ENCODE assay signal across 16 cellular contexts in the genomic region with DNA sequence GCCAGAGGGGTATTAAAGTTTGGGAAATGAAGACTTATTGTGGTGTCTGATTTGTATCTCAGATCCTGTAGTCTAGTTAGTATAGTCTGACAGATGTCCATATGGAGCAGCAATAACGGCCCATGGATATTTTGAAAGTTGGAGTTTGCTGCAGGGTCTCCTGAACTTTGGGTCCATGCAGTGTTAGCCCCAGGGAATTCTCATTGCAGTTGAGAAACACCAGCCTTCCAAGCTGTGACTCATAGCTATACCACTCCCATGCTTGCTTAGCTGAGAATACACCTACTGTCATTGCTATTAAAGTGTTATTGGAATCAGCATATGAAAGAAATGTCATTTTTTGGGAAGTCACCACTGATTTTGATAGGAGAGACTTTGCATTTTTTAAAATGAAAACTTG.
"Had no signal": no experiment of that assay in that cellular context is flagged by ENCODE, and none has a peak within 500 bp of the region (broad histone marks: within the 10 kb centered on the region; RNA-seq: fewer than 3 reads in every experiment).

No MANE protein-coding gene starts in this region.

- H3K4me3 Mint-ChIP-seq: activated naive CD4-positive, alpha-beta T cell treated with anti-CD3 and anti-CD28 coated beads, Interleukin-2, amount 10 ng/mL, durations not matched to agents 7 days and 5 days; naive B cell; stimulated activated naive B cell treated with anti-CD40 and anti-IgM and Interleukin-4, amounts not matched to agents 10 μg/mL and 1 μg/mL and 100 μg/mL, for 72 hours had no signal

- H3K9me3 ChIP-seq: colonic mucosa, esophagus squamous epithelium, gastroesophageal sphincter, lower lobe of right lung, pancreas, tibial nerve had no signal

- H3K4me3 ChIP-seq: colonic mucosa, esophagus squamous epithelium, gastroesophageal sphincter, heart right ventricle, lower lobe of right lung, pancreas, tibial nerve had no signal

- H3K27me3 Mint-ChIP-seq: activated naive CD4-positive, alpha-beta T cell treated with anti-CD3 and anti-CD28 coated beads, Interleukin-2, amount 10 ng/mL, durations not matched to agents 7 days and 5 days; naive B cell; stimulated activated naive B cell treated with anti-CD40 and anti-IgM and Interleukin-4, amounts not matched to agents 10 μg/mL and 1 μg/mL and 100 μg/mL, for 72 hours had no signal

- H3K9me3 Mint-ChIP-seq: stimulated activated naive B cell treated with anti-CD40 and anti-IgM and Interleukin-4, amounts not matched to agents 10 μg/mL and 1 μg/mL and 100 μg/mL, for 72 hours had no signal

- H3K27ac Mint-ChIP-seq: activated naive CD4-positive, alpha-beta T cell treated with anti-CD3 and anti-CD28 coated beads, Interleukin-2, amount 10 ng/mL, durations not matched to agents 7 days and 5 days; naive B cell; stimulated activated naive B cell treated with anti-CD40 and anti-IgM and Interleukin-4, amounts not matched to agents 10 μg/mL and 1 μg/mL and 100 μg/mL, for 72 hours had no signal

- H3K36me3 ChIP-seq: colonic mucosa, pancreas had no signal

- H3K4me1 ChIP-seq: colonic mucosa, pancreas had no signal

- ATAC-seq: activated CD4-positive, CD25-positive, alpha-beta regulatory T cell treated with anti-CD3 and anti-CD28 coated beads, Interleukin-2, amount 50 U/mL, for 24 hours; gastroesophageal sphincter; heart right ventricle; left colon; lower lobe of right lung; pancreas had no signal

- DNase-seq: activated CD4-positive, alpha-beta T cell treated with anti-CD3 and anti-CD28 coated beads, Interleukin-2, amount 50 U/mL, for 1 hour; activated naive CD4-positive, alpha-beta T cell treated with anti-CD3 and anti-CD28 coated beads, Interleukin-2, amount 10 ng/mL, durations not matched to agents 7 days and 5 days; colonic mucosa; esophagus squamous epithelium; heart right ventricle; left colon; lower lobe of right lung; naive B cell; pancreas; stimulated activated CD4-positive, alpha-beta T cell treated with anti-CD3 and anti-CD28 coated beads, Interleukin-2, amount 100 ng/mL, for 48 hours; stimulated activated naive B cell treated with anti-CD40 and anti-IgM and Interleukin-4, amounts not matched to agents 10 μg/mL and 1 μg/mL and 100 μg/mL, for 72 hours; T-helper 1 cell; T1000 had no signal

- H3K27me3 ChIP-seq: colonic mucosa, esophagus squamous epithelium, gastroesophageal sphincter, heart right ventricle, pancreas, tibial nerve had no signal

- H3K27ac ChIP-seq: colonic mucosa, esophagus squamous epithelium, gastroesophageal sphincter, heart right ventricle, lower lobe of right lung, pancreas, tibial nerve had no signal
